ENCODE assay signal across 1 cellular context in genomic region chr10:5603091-5603847, GRCh38.
A peak's percentile ranks its signal among the peaks of the same experiment; 100 is the strongest.
TF ChIP-seq lines count a peak whose summit lies in the region.

No MANE protein-coding gene starts in this region.

TF ChIP-seq in HepG2, 621 proteins besides CTCF, POLR2A, EP300 and RAD21 (continued from another document):
- no peak for TF ChIP-seq MAFK (conservative IDR thresholded peaks at IDR 0.05 in 1 of 2, IDR thresholded peaks at IDR 0.05 in 1 of 2; ENCODE audit: low read length in 2 of 2)
- TF ChIP-seq HMG20A (CRISPR knock-in tag; IDR thresholded peaks at IDR 0.05; ENCODE audit: borderline replicate concordance): no peak
- no peak for TF ChIP-seq BRCA1 (CRISPR knock-in tag; IDR thresholded peaks at IDR 0.05)
- TF ChIP-seq ZFAT (CRISPR knock-in tag; conservative IDR thresholded peaks at IDR 0.05): no peak
- no peak for TF ChIP-seq MYC (CRISPR knock-in tag; IDR thresholded peaks at IDR 0.05; ENCODE audit: borderline replicate concordance)
- no peak for TF ChIP-seq KDM5A (IDR thresholded peaks at IDR 0.05; ENCODE audit: borderline replicate concordance, low read length)
- no peak for TF ChIP-seq SCMH1 (CRISPR knock-in tag; IDR thresholded peaks at IDR 0.05; ENCODE audit: borderline replicate concordance)
- TF ChIP-seq SOX13 (IDR thresholded peaks at IDR 0.05): no peak
- TF ChIP-seq SOX13 (CRISPR knock-in tag; conservative IDR thresholded peaks at IDR 0.05 in 1 of 2, IDR thresholded peaks at IDR 0.05 in 1 of 2): no peak
- TF ChIP-seq ERF (CRISPR knock-in tag; IDR thresholded peaks at IDR 0.05): no peak
- TF ChIP-seq FOXO4 (CRISPR knock-in tag; conservative IDR thresholded peaks at IDR 0.05): 0 out of 2 replicates have a peak, but pooled peaks have one; percentile 13
- TF ChIP-seq ZBTB4 (CRISPR knock-in tag; IDR thresholded peaks at IDR 0.05; ENCODE audit: borderline replicate concordance): no peak
- TF ChIP-seq NONO (IDR thresholded peaks at IDR 0.05): no peak
- no peak for TF ChIP-seq NONO (CRISPR knock-in tag; conservative IDR thresholded peaks at IDR 0.05)
- 0 out of 2 replicates have a peak, but pooled peaks have one; percentile 21 for TF ChIP-seq ZNF333 (CRISPR knock-in tag; IDR thresholded peaks at IDR 0.05; ENCODE audit: borderline replicate concordance)
- TF ChIP-seq THAP9 (CRISPR knock-in tag; IDR thresholded peaks at IDR 0.05; ENCODE audit: borderline replicate concordance): peak; percentile 28; the same call in 1 of the 2 replicates
- no peak for TF ChIP-seq NFKB2 (CRISPR knock-in tag; IDR thresholded peaks at IDR 0.05; ENCODE audit: borderline replicate concordance)
- TF ChIP-seq ZNF609 (CRISPR knock-in tag; IDR thresholded peaks at IDR 0.05; ENCODE audit: borderline replicate concordance): no peak
- TF ChIP-seq TAF15 (IDR thresholded peaks at IDR 0.05; ENCODE audit: low read depth, low read length, poor library complexity, severe bottlenecking): no peak
- TF ChIP-seq PCBP2 (optimal IDR thresholded peaks at IDR 0.05; ENCODE audit: low read depth, low read length, poor library complexity, severe bottlenecking): no peak
- no peak for TF ChIP-seq ZNF570 (CRISPR knock-in tag; IDR thresholded peaks at IDR 0.05; ENCODE audit: borderline replicate concordance)
- no peak for TF ChIP-seq ZBTB39 (CRISPR knock-in tag; IDR thresholded peaks at IDR 0.05)
- no peak for TF ChIP-seq ZNF296 (CRISPR knock-in tag; conservative IDR thresholded peaks at IDR 0.05)
- no peak for TF ChIP-seq EEA1 (CRISPR knock-in tag; IDR thresholded peaks at IDR 0.05; ENCODE audit: borderline replicate concordance)
- no peak for TF ChIP-seq FUBP1 (CRISPR knock-in tag; IDR thresholded peaks at IDR 0.05; ENCODE audit: borderline replicate concordance)
- TF ChIP-seq ZNF264 (CRISPR knock-in tag; IDR thresholded peaks at IDR 0.05): peak; percentile 100
- TF ChIP-seq NCOR1 (IDR thresholded peaks at IDR 0.05; ENCODE audit: borderline replicate concordance, low read length): 0 out of 2 replicates have a peak, but pooled peaks have one; percentile 23
- TF ChIP-seq KDM5B (CRISPR knock-in tag; IDR thresholded peaks at IDR 0.05; ENCODE audit: borderline replicate concordance): no peak
